10 cellular contexts compared by ENCODE assay signal in the genomic region with DNA sequence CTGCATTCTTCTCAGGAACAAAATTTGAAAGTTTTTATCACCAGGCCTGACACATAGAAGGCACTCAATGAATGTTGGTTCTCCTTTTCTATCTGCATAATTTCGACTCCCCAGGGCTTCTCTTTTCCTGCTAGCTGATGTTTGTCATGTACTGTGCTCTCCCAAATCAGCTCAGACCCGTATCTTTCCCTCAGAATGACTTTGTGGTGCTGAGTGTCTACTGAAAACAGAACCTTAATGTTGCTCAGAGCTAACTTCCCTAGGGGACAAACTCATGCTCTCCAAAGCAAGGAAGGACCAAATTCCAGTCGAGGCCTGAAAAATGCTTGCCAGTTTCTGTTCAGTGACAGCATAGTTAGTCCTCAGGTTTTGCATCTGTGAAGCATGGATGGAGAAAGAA. TPM values are rescaled to one million over a fixed set of nuclear protein-coding genes. Genes with fewer than 3 reads are reported as not detected.
DNase-seq lines count a peak whose midpoint lies in the region; TF ChIP-seq lines count a peak whose summit lies in the region.
"Had no signal": no experiment of that assay in that cellular context is flagged by ENCODE, and none has a peak within 500 bp of the region (broad histone marks: within the 10 kb centered on the region; RNA-seq: fewer than 3 reads in every experiment).

No MANE protein-coding gene starts in this region.

- no peak for TF ChIP-seq CTCF in A673 (conservative IDR thresholded peaks at IDR 0.05; ENCODE audit: low read depth, low read length)
- TF ChIP-seq CTCF in HL-60 (IDR thresholded peaks at IDR 0.05; ENCODE audit: insufficient read depth, low read length), result no peak

- H3K4me3 ChIP-seq in A673 (ENCODE audit: low read depth, low read length, poor library complexity, severe bottlenecking) (no peak overlapping the region), HL-60 (replicated peaks; ENCODE audit: insufficient read depth, low read length) (peak overlapping the region; percentile 76)

- peak overlapping the region; percentile 98 for H3K4me3 Mint-ChIP-seq in activated naive CD8-positive, alpha-beta T cell treated with anti-CD3 and anti-CD28 coated beads for 36 hours

- H3K27me3 ChIP-seq in A673 (replicated peaks; ENCODE audit: insufficient read depth, low read depth, low read length, poor library complexity) (no peaks in the 10 kb centered on the region), HL-60 (ENCODE audit: insufficient read depth, poor library complexity, severe bottlenecking) (no peaks in the 10 kb centered on the region)

- BruUV-seq in A673 (replicated peaks; lab: Mats Ljungman, UMichigan), result no TSS peak

- H3K27ac Mint-ChIP-seq in activated naive CD8-positive, alpha-beta T cell treated with anti-CD3 and anti-CD28 coated beads for 36 hours, result peak overlapping the region; percentile 97

- peaks cover 59% of the 10 kb centered on the region for H3K4me1 ChIP-seq in A673 (ENCODE audit: insufficient read depth, low read length, poor library complexity, severe bottlenecking)

- POLR2A ChIA-PET in A673 (lab: Charles Lee; ENCODE audit: low non-redundant PET), result no interaction called here

- DNase-seq in A673 (ENCODE audit: low spot score) (no peak), HL-60 (ENCODE audit: low read depth in 1 of 2, low spot score in 1 of 2) (peak in 1 of 2 experiments; percentile 57), medulla oblongata (ENCODE audit: extremely low spot score) (peak; percentile 49), inferior parietal cortex (ENCODE audit: extremely low spot score) (no peak), posterior vena cava (ENCODE audit: low spot score) (no peak), NCI-H1048 (lab: John Stamatoyannopoulos, UW) (no peak)
- DNase-seq in activated naive CD8-positive, alpha-beta T cell treated with anti-CD3 and anti-CD28 coated beads for 36 hours, result no peak
- DNase-seq in stimulated activated CD4-positive, alpha-beta T cell treated with anti-CD3 and anti-CD28 coated beads, Interleukin-1b, Interleukin-23, amount 100 ng/mL, for 48 hours, result no peak
- DNase-seq: COR-L47, T-helper 9 cell had no signal

- peaks cover 41% of the 10 kb centered on the region for H3K36me3 Mint-ChIP-seq in activated naive CD8-positive, alpha-beta T cell treated with anti-CD3 and anti-CD28 coated beads for 36 hours

- H3K9me3 Mint-ChIP-seq in activated naive CD8-positive, alpha-beta T cell treated with anti-CD3 and anti-CD28 coated beads for 36 hours, result no peaks in the 10 kb centered on the region

- intact Hi-C loops in A673 (cut with micrococcal nuclease; ENCODE audit: unreplicated experiment) (no loop called here), posterior vena cava (cut with DNase I) (no loop called here)

- no peaks in the 10 kb centered on the region for H3K36me3 ChIP-seq in A673 (ENCODE audit: insufficient read depth, low read length, poor library complexity, severe bottlenecking)

- CTCF ChIA-PET in A673 (lab: Charles Lee), result no interaction called here

- peaks cover 48% of the 10 kb centered on the region for H3K4me1 Mint-ChIP-seq in activated naive CD8-positive, alpha-beta T cell treated with anti-CD3 and anti-CD28 coated beads for 36 hours

- H3K9me3 ChIP-seq in A673 (ENCODE audit: low read depth, low read length, poor library complexity, severe bottlenecking), result no peaks in the 10 kb centered on the region

- H3K27ac ChIP-seq in A673 (ENCODE audit: low read depth, low read length, poor library complexity, severe bottlenecking) (peak overlapping the region; percentile 78), HL-60 (replicated peaks) (peak overlapping the region; percentile 97)

- no peaks in the 10 kb centered on the region for H3K27me3 Mint-ChIP-seq in activated naive CD8-positive, alpha-beta T cell treated with anti-CD3 and anti-CD28 coated beads for 36 hours

RNA-seq across cellular contexts. Expression of a gene that starts 1.9 kb away (rescaled TPM):
- total RNA-seq in A673 (2021) (88.1 and 122 TPM in 2 replicates), posterior vena cava (100 to 1,000 TPM in 1 of 2 donors, 10 to 100 TPM in 1; 96.6 to 157 TPM)
- 100 to 1,000 TPM; 652 to 665 TPM for total RNA-seq in activated naive CD8-positive, alpha-beta T cell treated with anti-CD3 and anti-CD28 coated beads for 36 hours

RNA-seq across cellular contexts. Expression of a gene that starts 13.4 kb away (rescaled TPM):
- total RNA-seq in A673 (2021) (not detected in 2 replicates), posterior vena cava (not detected)
- not detected for total RNA-seq in activated naive CD8-positive, alpha-beta T cell treated with anti-CD3 and anti-CD28 coated beads for 36 hours

RNA-seq across cellular contexts. Expression of a gene that starts 21.1 kb away (rescaled TPM):
- total RNA-seq in A673 (2021) (not detected in 2 replicates), posterior vena cava (1 to 10 TPM; 1.0 to 1.2 TPM)
- 1 to 10 TPM; 1.3 to 1.6 TPM for total RNA-seq in activated naive CD8-positive, alpha-beta T cell treated with anti-CD3 and anti-CD28 coated beads for 36 hours
